ENCODE assay signal across 8 cellular contexts in the genomic region with DNA sequence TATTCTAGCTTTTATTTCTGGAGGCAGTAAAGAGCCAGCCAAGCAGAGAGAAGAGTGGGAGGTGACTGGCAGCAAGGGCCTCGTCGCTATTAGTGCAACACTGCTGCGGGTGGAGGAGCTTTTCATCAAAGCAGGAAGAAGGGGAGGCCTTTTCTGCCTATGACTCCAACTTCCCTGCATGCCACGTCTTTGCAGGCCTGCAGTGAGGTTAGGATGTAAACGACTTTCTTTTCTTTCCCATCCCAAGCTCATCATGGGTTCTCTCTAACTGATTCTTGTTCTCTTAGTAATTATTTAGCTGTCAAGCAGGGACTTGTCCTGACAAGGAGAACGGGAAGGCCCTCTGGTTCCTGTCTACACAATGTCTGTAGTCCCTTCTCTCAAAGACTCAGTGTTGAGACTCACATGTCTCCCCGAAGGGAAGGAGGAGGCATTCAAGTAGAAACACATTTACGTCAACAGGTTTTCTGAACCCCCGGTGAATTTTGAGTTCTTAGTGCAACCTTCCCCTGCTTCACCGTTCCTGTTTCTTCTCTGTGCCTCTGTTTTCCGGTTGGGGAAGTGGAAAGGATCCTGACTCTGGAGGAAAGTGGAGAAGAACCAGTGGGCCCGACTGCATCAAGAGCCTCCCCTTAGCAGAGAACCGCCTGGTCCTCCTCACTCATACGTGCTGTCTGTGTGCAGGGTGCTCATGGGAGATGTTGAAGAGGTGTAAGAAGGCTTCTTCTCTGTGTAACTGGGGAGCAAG. TPM values are rescaled to one million over a fixed set of nuclear protein-coding genes. Genes with fewer than 3 reads are reported as not detected.
A peak's percentile ranks its signal among the peaks of the same experiment; 100 is the strongest.
DNase-seq lines count a peak whose midpoint lies in the region; ATAC-seq lines count a peak whose summit lies in the region.

No MANE protein-coding gene starts in this region.

- no peaks in the 10 kb centered on the region; a peak in 2 of 22 replicates for H3K9me3 ChIP-seq in BLaER1 treated with 17β-estradiol and CSF1 and Interleukin-3, amounts not matched to agents 10 nM and 100 nM (replicated peaks in 1 of 11)

- peak overlapping the region in 6 of 10 experiments; percentile 0 to 38 (median 21); a peak in 8 of 20 replicates for H3K4me3 ChIP-seq in BLaER1 treated with 17β-estradiol and CSF1 and Interleukin-3, amounts not matched to agents 10 nM and 100 nM

- peaks cover 26 to 38% (median 35%) of the 10 kb centered on the region in 10 experiments for H3K4me1 ChIP-seq in BLaER1 treated with 17β-estradiol and CSF1 and Interleukin-3, amounts not matched to agents 10 nM and 100 nM

- ATAC-seq in GM21825 (IDR thresholded peaks at IDR 0.05; ENCODE audit: unreplicated experiment) (peak; percentile 45), GM18870 (IDR thresholded peaks at IDR 0.05; ENCODE audit: unreplicated experiment) (no peak)

- H3K27me3 ChIP-seq in BLaER1 treated with 17β-estradiol and CSF1 and Interleukin-3, amounts not matched to agents 10 nM and 100 nM: no peaks in the 10 kb centered on the region

- H3K9me3 Mint-ChIP-seq in activated naive CD4-positive, alpha-beta T cell treated with anti-CD3 and anti-CD28 coated beads, Interleukin-2, amount 10 ng/mL, durations not matched to agents 7 days and 5 days: no peaks in the 10 kb centered on the region

- H4K20me1 ChIP-seq in BLaER1 treated with 17β-estradiol and CSF1 and Interleukin-3, amounts not matched to agents 10 nM and 100 nM: peaks cover 0 to 53% (median 0%) of the 10 kb centered on the region in 11 experiments; a peak in 2 of 22 replicates

- CTCF ChIA-PET in activated naive CD4-positive, alpha-beta T cell treated with anti-CD3 and anti-CD28 coated beads, Interleukin-2, amount 10 ng/mL, durations not matched to agents 7 days and 5 days (lab: Charles Lee): interaction anchor here (0.7 to 2.9 kb wide), 7 partner anchors 9 to 58 kb away, joined by 3 to 19 read pairs (median 7); no protein-coding TSS in a partner anchor

- DNase-seq in RPMI7951 (ENCODE audit: low read depth) (peak; percentile 39), cardiac septum (ENCODE audit: low spot score) (peak; percentile 82), renal cortical epithelial cell (ENCODE audit: low read depth) (peak; percentile 80), HuH-7.5 (ENCODE audit: low spot score) (no peak)
- peak; percentile 74 for DNase-seq in activated naive CD4-positive, alpha-beta T cell treated with anti-CD3 and anti-CD28 coated beads, Interleukin-2, amount 10 ng/mL, durations not matched to agents 7 days and 5 days

- H3K27me3 Mint-ChIP-seq in activated naive CD4-positive, alpha-beta T cell treated with anti-CD3 and anti-CD28 coated beads, Interleukin-2, amount 10 ng/mL, durations not matched to agents 7 days and 5 days: no peaks in the 10 kb centered on the region

- H3K36me3 Mint-ChIP-seq in activated naive CD4-positive, alpha-beta T cell treated with anti-CD3 and anti-CD28 coated beads, Interleukin-2, amount 10 ng/mL, durations not matched to agents 7 days and 5 days: peaks cover 13% of the 10 kb centered on the region

- H3K9ac ChIP-seq in BLaER1 treated with 17β-estradiol and CSF1 and Interleukin-3, amounts not matched to agents 10 nM and 100 nM: peak overlapping the region; percentile 36 to 73 (median 68); a peak in 21 of 22 replicates

- peaks cover 0 to under 1% (median 0%) of the 10 kb centered on the region in 11 experiments; a peak in 1 of 22 replicates for H3K36me3 ChIP-seq in BLaER1 treated with 17β-estradiol and CSF1 and Interleukin-3, amounts not matched to agents 10 nM and 100 nM

- peak overlapping the region; percentile 74 to 88 (median 80) for H3K4me2 ChIP-seq in BLaER1 treated with 17β-estradiol and CSF1 and Interleukin-3, amounts not matched to agents 10 nM and 100 nM

- peaks cover 64% of the 10 kb centered on the region for H3K4me1 Mint-ChIP-seq in activated naive CD4-positive, alpha-beta T cell treated with anti-CD3 and anti-CD28 coated beads, Interleukin-2, amount 10 ng/mL, durations not matched to agents 7 days and 5 days

- intact Hi-C loops in cardiac septum (cut with DNase I): loop anchor here (5.0 kb wide), 1 partner anchor 45 kb away; no protein-coding TSS in a partner anchor

- H3K4me3 Mint-ChIP-seq in activated naive CD4-positive, alpha-beta T cell treated with anti-CD3 and anti-CD28 coated beads, Interleukin-2, amount 10 ng/mL, durations not matched to agents 7 days and 5 days: peak overlapping the region; percentile 62

- H3K27ac Mint-ChIP-seq in activated naive CD4-positive, alpha-beta T cell treated with anti-CD3 and anti-CD28 coated beads, Interleukin-2, amount 10 ng/mL, durations not matched to agents 7 days and 5 days: peak overlapping the region; percentile 97

- H3K27ac ChIP-seq in BLaER1 treated with 17β-estradiol and CSF1 and Interleukin-3, amounts not matched to agents 10 nM and 100 nM: peak overlapping the region; percentile 55 to 82 (median 76); a peak in 21 of 22 replicates

RNA-seq across cellular contexts. Expression of a gene that starts 56.9 kb away (rescaled TPM):
- 16.7 and 19.1 TPM in 2 replicates for total RNA-seq in RPMI7951 (2014; rRNA removed; shearing (Covaris generic))
- total RNA-seq in cardiac septum (115 TPM), renal cortical epithelial cell (19.4 and 61.2 TPM in 2 replicates)
